8 cellular contexts compared by ENCODE assay signal in genomic region chr5:217860-218456, GRCh38. TPM values are rescaled to one million over a fixed set of nuclear protein-coding genes. Genes with fewer than 3 reads are reported as not detected.
DNase-seq lines count a peak whose midpoint lies in the region; ATAC-seq, FAIRE-seq and TF ChIP-seq lines count a peak whose summit lies in the region.

CCDC127 (minus strand) TSS chr5:218153; CDS start chr5:216849, 1,304 bp downstream.
SDHA (plus strand) TSS chr5:218320; CDS start chr5:218356, 36 bp downstream.

- peak; percentile 41; the same call in 1 of the 2 replicates for TF ChIP-seq CTCF in GM12874 (IDR thresholded peaks at IDR 0.05; ENCODE audit: insufficient read depth, low read depth, low read length)
- peak; percentile 46 for TF ChIP-seq CTCF in cardiac muscle cell (IDR thresholded peaks at IDR 0.05; ENCODE audit: low read depth, low read length)
- no peak for TF ChIP-seq CTCF in pancreas (IDR thresholded peaks at IDR 0.05)
- peak in 2 of 6 experiments; percentile 23 to 35 for TF ChIP-seq CTCF in thyroid gland (IDR thresholded peaks at IDR 0.05)

- no peaks in the 10 kb centered on the region for H3K27me3 Mint-ChIP-seq in activated naive CD8-positive, alpha-beta T cell treated with anti-CD3 and anti-CD28 coated beads, Interleukin-2, amount 10 ng/mL, durations not matched to agents 7 days and 5 days

- ATAC-seq in HG02759 (IDR thresholded peaks at IDR 0.05; ENCODE audit: unreplicated experiment) (peak; percentile 78), pancreas (peak; percentile 90 to 97 (median 96))
- ATAC-seq in activated naive CD8-positive, alpha-beta T cell treated with anti-CD3 and anti-CD28 coated beads, Interleukin-2, amount 10 ng/mL, durations not matched to agents 7 days and 5 days (ENCODE audit: low read depth), result peak; percentile 93

- H3K27me3 ChIP-seq in cardiac muscle cell (no peaks in the 10 kb centered on the region), pancreas (no peaks in the 10 kb centered on the region), thyroid gland (no peaks in the 10 kb centered on the region)

- H3K27ac ChIP-seq in cardiac muscle cell, result peak within 1 kb of the TSS; percentile 95
- H3K27ac ChIP-seq in pancreas, result peak within 1 kb of the TSS; percentile 70 to 88 (median 80)
- H3K27ac ChIP-seq in thyroid gland, result peak within 1 kb of the TSS; percentile 70 to 87 (median 71)

- H3K4me1 Mint-ChIP-seq in activated naive CD8-positive, alpha-beta T cell treated with anti-CD3 and anti-CD28 coated beads, Interleukin-2, amount 10 ng/mL, durations not matched to agents 7 days and 5 days, result peaks cover 42% of the 10 kb centered on the region

- no peaks in the 10 kb centered on the region for H3K9me3 ChIP-seq in cardiac muscle cell (ENCODE audit: low read depth)
- H3K9me3 ChIP-seq in pancreas, result no peaks in the 10 kb centered on the region
- no peaks in the 10 kb centered on the region for H3K9me3 ChIP-seq in thyroid gland

- peak; percentile 67 to 96 for TF ChIP-seq POLR2A in thyroid gland (IDR thresholded peaks at IDR 0.05)

- WGBS in pancreas, 2 donors, result 1% methylated on average over 69 of the region's 69 CpGs
- 0 to 1% methylated on average over 18 to 21 of the region's 69 CpGs for WGBS in thyroid gland, 2 donors

- H3K9me3 Mint-ChIP-seq in activated naive CD8-positive, alpha-beta T cell treated with anti-CD3 and anti-CD28 coated beads, Interleukin-2, amount 10 ng/mL, durations not matched to agents 7 days and 5 days, result no peaks in the 10 kb centered on the region

- peak within 1 kb of the TSS; percentile 95 for H3K27ac Mint-ChIP-seq in activated naive CD8-positive, alpha-beta T cell treated with anti-CD3 and anti-CD28 coated beads, Interleukin-2, amount 10 ng/mL, durations not matched to agents 7 days and 5 days

- H3K4me3 ChIP-seq in cardiac muscle cell, result peak within 1 kb of the TSS; percentile 94
- H3K4me3 ChIP-seq in pancreas, result peak within 1 kb of the TSS; percentile 98 to 99 (median 98)
- peak within 1 kb of the TSS; percentile 79 to 83 (median 81) for H3K4me3 ChIP-seq in thyroid gland (replicated peaks in 1 of 3)

- H3K4me1 ChIP-seq in cardiac muscle cell (ENCODE audit: low read depth) (peaks cover 8% of the 10 kb centered on the region), pancreas (no peaks in the 10 kb centered on the region), thyroid gland (peaks cover 3 to 15% of the 10 kb centered on the region in 2 donors)

- H3K36me3 Mint-ChIP-seq in activated naive CD8-positive, alpha-beta T cell treated with anti-CD3 and anti-CD28 coated beads, Interleukin-2, amount 10 ng/mL, durations not matched to agents 7 days and 5 days, result peaks cover 13% of the 10 kb centered on the region

- peak within 1 kb of the TSS; percentile 96 for H3K4me3 Mint-ChIP-seq in activated naive CD8-positive, alpha-beta T cell treated with anti-CD3 and anti-CD28 coated beads, Interleukin-2, amount 10 ng/mL, durations not matched to agents 7 days and 5 days

- no peaks in the 10 kb centered on the region for H3K36me3 ChIP-seq in cardiac muscle cell
- H3K36me3 ChIP-seq in pancreas, result no peaks in the 10 kb centered on the region
- no peaks in the 10 kb centered on the region for H3K36me3 ChIP-seq in thyroid gland

- no peak for FAIRE-seq in pancreas (lab: Jason Lieb, UNC)

- POLR2A ChIA-PET in activated naive CD8-positive, alpha-beta T cell treated with anti-CD3 and anti-CD28 coated beads, Interleukin-2, amount 10 ng/mL, durations not matched to agents 7 days and 5 days (lab: Charles Lee), result interaction anchor here (0.7 to 3.0 kb wide), 11 partner anchors 8 to 255 kb away, joined by 3 to 20 read pairs (median 4); partner anchors contain the start of genes AHRR, LRRC14B and PDCD6

- DNase-seq in NCI-H128 (lab: John Stamatoyannopoulos, UW; ENCODE audit: unreplicated experiment) (peak; percentile 96), SKM-1 treated with dmso at 0.1 percent for 144 hours (lab: John Stamatoyannopoulos, UW; ENCODE audit: unreplicated experiment) (peak; percentile 90), cardiac muscle cell (ENCODE audit: low read depth in 1 of 2, low spot score in 1 of 2) (peak; percentile 94 to 97), pancreas (peak; percentile 94 to 100 (median 98)), thyroid gland (peak; percentile 96 to 97)
- DNase-seq in activated naive CD8-positive, alpha-beta T cell treated with anti-CD3 and anti-CD28 coated beads, Interleukin-2, amount 10 ng/mL, durations not matched to agents 7 days and 5 days, result peak; percentile 100

- intact Hi-C loops in pancreas (cut with DNase I), result no loop called here
- intact Hi-C loops in thyroid gland (cut with DNase I), result no loop called here

RNA-seq across cellular contexts. Expression of gene CCDC127, which starts in this region (rescaled TPM):
- total RNA-seq in activated naive CD8-positive, alpha-beta T cell treated with anti-CD3 and anti-CD28 coated beads, Interleukin-2, amount 10 ng/mL, durations not matched to agents 7 days and 5 days, result 1 to 10 TPM; 6.2 to 7.8 TPM
- 6.4 and 11.3 TPM in 2 replicates for total RNA-seq in cardiac muscle cell
- polyA plus RNA-seq in cardiac muscle cell, result 15.9 and 19.3 TPM in 2 replicates
- 1 to 10 TPM; 1.5 to 3.9 (median 2.2) TPM for total RNA-seq in pancreas
- 1 to 10 TPM; 1.2 to 1.6 TPM for polyA plus RNA-seq in pancreas
- 1 to 10 TPM; 4.4 to 5.2 (median 4.8) TPM for total RNA-seq in thyroid gland

RNA-seq across cellular contexts. Expression of gene SDHA, which starts in this region (rescaled TPM):
- 100 to 1,000 TPM; 167 to 172 TPM for total RNA-seq in activated naive CD8-positive, alpha-beta T cell treated with anti-CD3 and anti-CD28 coated beads, Interleukin-2, amount 10 ng/mL, durations not matched to agents 7 days and 5 days
- 207 and 247 TPM in 2 replicates for total RNA-seq in cardiac muscle cell
- 328 and 410 TPM in 2 replicates for polyA plus RNA-seq in cardiac muscle cell
- total RNA-seq in pancreas, result 10 to 100 TPM; 37.9 to 69.4 (median 55.3) TPM
- polyA plus RNA-seq in pancreas, result 10 to 100 TPM; 41.9 to 55.8 TPM
- total RNA-seq in thyroid gland, result 100 to 1,000 TPM in 1 of 4 donors, 10 to 100 TPM in 3; 86.9 to 102 (median 92.2) TPM

Comparison
In these comparisons a context has a peak if more than half of its experiments do, and no peak if none do; other contexts are left out.
1. Peak in every context shown above with its lines: DNase-seq, ATAC-seq, H3K4me3 ChIP-seq and H3K27ac ChIP-seq.
2. CTCF ChIP-seq: peak in GM12874 (single experiment) and cardiac muscle cell (single experiment); none in pancreas (0 of 4).